ENCODE assay signal across 13 cellular contexts in the genomic region with DNA sequence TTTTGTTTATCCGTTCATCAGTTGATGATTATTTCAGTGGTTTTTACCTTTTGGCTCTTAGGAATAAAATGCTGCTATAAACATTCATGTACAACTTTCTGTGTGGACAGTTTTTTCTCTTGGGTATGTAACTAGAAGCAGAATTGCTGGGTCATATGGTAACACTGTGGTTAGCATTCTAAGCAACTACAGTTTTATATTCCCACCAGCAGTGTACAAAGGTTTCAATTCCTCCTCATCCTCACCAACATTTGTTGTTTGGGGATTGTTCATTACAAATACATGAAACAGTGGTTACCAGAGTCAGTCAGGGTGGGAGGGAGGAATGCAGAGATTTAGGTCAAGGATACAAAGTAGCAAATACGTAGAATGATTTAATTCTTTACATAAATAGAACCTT.
A peak's percentile ranks its signal among the peaks of the same experiment; 100 is the strongest.
DNase-seq lines count a peak whose midpoint lies in the region; ATAC-seq and TF ChIP-seq lines count a peak whose summit lies in the region.
"Had no signal": no experiment of that assay in that cellular context is flagged by ENCODE, and none has a peak within 500 bp of the region (broad histone marks: within the 10 kb centered on the region; RNA-seq: fewer than 3 reads in every experiment).

No MANE protein-coding gene starts in this region.

- H3K9me2 ChIP-seq in hepatocyte (replicated peaks; ENCODE audit: insufficient read depth), result no peaks in the 10 kb centered on the region

- no peaks in the 10 kb centered on the region for H4K20me1 ChIP-seq in hepatocyte (ENCODE audit: insufficient read depth, poor library complexity, severe bottlenecking)

- H3K36me3 ChIP-seq in hepatocyte (replicated peaks; ENCODE audit: insufficient read depth, low read depth), result no peaks in the 10 kb centered on the region
- H3K36me3 ChIP-seq: esophagus muscularis mucosa had no signal

- H3K27me3 ChIP-seq in hepatocyte, result no peaks in the 10 kb centered on the region
- H3K27me3 ChIP-seq: esophagus muscularis mucosa had no signal

- no peak overlapping the region for H3K4me3 ChIP-seq in hepatocyte
- H3K4me3 ChIP-seq: esophagus muscularis mucosa had no signal

- H3K4me2 ChIP-seq in hepatocyte, result peak overlapping the region; percentile 41

- no peak for TF ChIP-seq CTCF in hepatocyte (IDR thresholded peaks at IDR 0.05; ENCODE audit: poor library complexity)

- 78% methylated on average over 2 of the region's 2 CpGs for WGBS in hepatocyte (ENCODE audit: low lambda C conversion rate, missing lambda C conversion rate)

- H2AFZ ChIP-seq in hepatocyte, result no peak overlapping the region

- no peak for DNase-seq in hepatocyte (ENCODE audit: low spot score)
- no peak for DNase-seq in NCI-H187 treated with DMSO at 0.1 percent for 48 hours (lab: John Stamatoyannopoulos, UW)
- no peak for DNase-seq in DMS 273 treated with DMSO at 0.1 percent for 48 hours (lab: John Stamatoyannopoulos, UW)
- DNase-seq: activated CD4-positive, alpha-beta T cell treated with anti-CD3 and anti-CD28 coated beads for 36 hours; islet precursor cell; NCI-H1105; NK-92 treated with Interleukin-12 subunit alpha and Interleukin-12 subunit beta, amount 100 ng/mL, for 24 hours; retina had no signal

- ATAC-seq in GM18907 (IDR thresholded peaks at IDR 0.05; ENCODE audit: unreplicated experiment), result peak; percentile 51
- ATAC-seq in HG02588 (IDR thresholded peaks at IDR 0.05; ENCODE audit: unreplicated experiment), result peak; percentile 35
- peak; percentile 47 for ATAC-seq in HG03457 (IDR thresholded peaks at IDR 0.05; ENCODE audit: unreplicated experiment)
- ATAC-seq in GM21447 (IDR thresholded peaks at IDR 0.05; ENCODE audit: unreplicated experiment), result no peak
- ATAC-seq: activated CD4-positive, alpha-beta T cell treated with anti-CD3 and anti-CD28 coated beads for 36 hours had no signal

- H3K79me2 ChIP-seq in hepatocyte, result no peaks in the 10 kb centered on the region

- H3K9me3 ChIP-seq in hepatocyte (ENCODE audit: low read depth), result no peaks in the 10 kb centered on the region
- H3K9me3 ChIP-seq: esophagus muscularis mucosa had no signal

- H3K27ac ChIP-seq in hepatocyte, result no peak overlapping the region
- H3K27ac ChIP-seq: esophagus muscularis mucosa had no signal

- peaks cover 11% of the 10 kb centered on the region for H3K4me1 ChIP-seq in hepatocyte (ENCODE audit: insufficient read depth)
- H3K4me1 ChIP-seq: esophagus muscularis mucosa had no signal
